10 cellular contexts compared by ENCODE assay signal in the genomic region with DNA sequence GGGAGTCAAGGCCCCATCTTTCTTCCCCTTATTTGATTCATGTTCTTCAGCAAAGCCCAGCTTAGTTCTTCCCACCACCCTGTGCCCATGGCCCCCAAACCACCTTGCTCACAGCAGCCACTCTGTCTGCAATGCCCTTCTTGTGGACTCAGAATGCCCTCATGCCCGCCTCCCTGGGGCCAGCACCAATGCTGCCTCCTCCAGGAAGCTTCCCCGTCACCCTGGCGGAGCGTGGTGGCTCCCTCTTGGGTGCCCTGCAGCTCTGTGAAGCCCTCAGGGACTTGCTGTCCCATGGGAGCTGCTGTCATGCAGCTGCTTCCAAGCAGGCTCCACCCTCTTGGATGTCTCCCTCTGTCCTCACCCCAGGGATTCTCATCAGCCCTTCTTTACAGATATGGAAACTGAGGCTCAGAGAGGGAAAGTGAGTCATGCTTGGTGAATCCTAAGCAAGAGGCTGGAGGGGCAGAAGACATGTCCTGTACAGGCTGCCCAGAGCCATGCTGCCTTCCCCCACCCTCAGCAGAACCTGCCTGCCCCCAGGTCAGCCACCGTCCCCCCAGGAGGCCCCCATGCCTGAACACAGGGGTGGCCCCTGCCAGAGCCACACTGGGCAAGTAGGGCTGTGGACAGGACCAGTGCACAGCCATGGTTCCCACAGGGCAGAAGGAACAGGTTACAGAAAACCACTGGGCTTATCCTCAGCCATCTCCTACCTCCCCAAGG. TPM values are rescaled to one million over a fixed set of nuclear protein-coding genes. Genes with fewer than 3 reads are reported as not detected.
DNase-seq lines count a peak whose midpoint lies in the region; ATAC-seq and TF ChIP-seq lines count a peak whose summit lies in the region.
"Had no signal": no experiment of that assay in that cellular context is flagged by ENCODE, and none has a peak within 500 bp of the region (broad histone marks: within the 10 kb centered on the region; RNA-seq: fewer than 3 reads in every experiment).

No MANE protein-coding gene starts in this region.

- peak; percentile 63 for DNase-seq in activated effector memory CD4-positive, alpha-beta T cell treated with anti-CD3 and anti-CD28 coated beads, Interleukin-2, amount 50 U/mL, for 16 hours
- DNase-seq in activated effector memory CD4-positive, alpha-beta T cell treated with Interleukin-2 at 50 U/mL for 16 hours: no peak
- DNase-seq in T-helper 17 cell (no peak), OCI-M1 (lab: John Stamatoyannopoulos, UW) (no peak), RWPE1 (ENCODE audit: low spot score) (no peak), midbrain (lab: John Stamatoyannopoulos, UW) (no peak)
- peak; percentile 57 for DNase-seq in stimulated activated naive CD8-positive, alpha-beta T cell treated with anti-CD3 and anti-CD28 coated beads, Interleukin-15, Interleukin-2, amounts not matched to agents 100 U/mL and 50 U/mL, for 24 hours

- CTCF ChIA-PET in RWPE1 (lab: Yijun Ruan, JAX): no interaction called here

- no peaks in the 10 kb centered on the region for H3K27me3 Mint-ChIP-seq in T-helper 17 cell

- POLR2A ChIA-PET in RWPE1 (lab: Yijun Ruan, JAX; ENCODE audit: low non-redundant PET): no interaction called here

- H3K27ac Mint-ChIP-seq in T-helper 17 cell: peak overlapping the region; percentile 94

- ATAC-seq in HG02763 (IDR thresholded peaks at IDR 0.05; ENCODE audit: unreplicated experiment) (peak; percentile 31), T-helper 17 cell (no peak)
- ATAC-seq in stimulated activated naive CD8-positive, alpha-beta T cell treated with anti-CD3 and anti-CD28 coated beads, Interleukin-15, Interleukin-2, amounts not matched to agents 100 U/mL and 50 U/mL, for 24 hours: peak; percentile 2

- H3K4me3 Mint-ChIP-seq in T-helper 17 cell: peak overlapping the region; percentile 74
- H3K4me3 Mint-ChIP-seq: nephron had no signal

- no peaks in the 10 kb centered on the region for H3K36me3 Mint-ChIP-seq in T-helper 17 cell (ENCODE audit: low read depth)

- H3K27ac ChIP-seq in RWPE1: no peak overlapping the region

- H3K9me3 ChIP-seq in T-helper 17 cell (ENCODE audit: control insufficient read depth, low read length, poor library complexity, severe bottlenecking): peaks cover 3% of the 10 kb centered on the region

- H3K4me1 Mint-ChIP-seq in T-helper 17 cell: peaks cover 33% of the 10 kb centered on the region

- no peak for TF ChIP-seq CTCF in RWPE1 (conservative IDR thresholded peaks at IDR 0.05; ENCODE audit: low read depth)

RNA-seq across cellular contexts. Expression of gene DUSP2, which starts 11.8 kb away (rescaled TPM):
- 100 to 1,000 TPM; 240 to 319 TPM for total RNA-seq in T-helper 17 cell

RNA-seq across cellular contexts. Expression of gene ASTL, which starts 18.8 kb away (rescaled TPM):
- total RNA-seq in T-helper 17 cell: 1 to 10 TPM; 4.2 to 7.9 TPM
- total RNA-seq: fibroblast of lung had no signal

RNA-seq across cellular contexts. Expression of gene ADRA2B, which starts 40.7 kb away (rescaled TPM):
- total RNA-seq in T-helper 17 cell: 1 to 10 TPM in 1 of 2 donors, under 1 TPM in 1; 0.85 to 2.8 TPM
- total RNA-seq: fibroblast of lung had no signal

RNA-seq across cellular contexts. Expression of gene STARD7, which starts 51.5 kb away (rescaled TPM):
- total RNA-seq in T-helper 17 cell: 10 to 100 TPM; 59.2 to 72.6 TPM

Comparison
In these comparisons a context has a peak if more than half of its experiments do, and no peak if none do; other contexts are left out.
1. DNase-seq: peak in activated effector memory CD4-positive, alpha-beta T cell treated with anti-CD3 and anti-CD28 coated beads, Interleukin-2, amount 50 U/mL, for 16 hours (single experiment) and stimulated activated naive CD8-positive, alpha-beta T cell treated with anti-CD3 and anti-CD28 coated beads, Interleukin-15, Interleukin-2, amounts not matched to agents 100 U/mL and 50 U/mL, for 24 hours (single experiment); none in activated effector memory CD4-positive, alpha-beta T cell treated with Interleukin-2 at 50 U/mL for 16 hours (single experiment), T-helper 17 cell (0 of 3), OCI-M1 (single experiment), RWPE1 (single experiment) and midbrain (single experiment).